Comparison of ENCODE assay signal across 8 cellular contexts in the genomic region with DNA sequence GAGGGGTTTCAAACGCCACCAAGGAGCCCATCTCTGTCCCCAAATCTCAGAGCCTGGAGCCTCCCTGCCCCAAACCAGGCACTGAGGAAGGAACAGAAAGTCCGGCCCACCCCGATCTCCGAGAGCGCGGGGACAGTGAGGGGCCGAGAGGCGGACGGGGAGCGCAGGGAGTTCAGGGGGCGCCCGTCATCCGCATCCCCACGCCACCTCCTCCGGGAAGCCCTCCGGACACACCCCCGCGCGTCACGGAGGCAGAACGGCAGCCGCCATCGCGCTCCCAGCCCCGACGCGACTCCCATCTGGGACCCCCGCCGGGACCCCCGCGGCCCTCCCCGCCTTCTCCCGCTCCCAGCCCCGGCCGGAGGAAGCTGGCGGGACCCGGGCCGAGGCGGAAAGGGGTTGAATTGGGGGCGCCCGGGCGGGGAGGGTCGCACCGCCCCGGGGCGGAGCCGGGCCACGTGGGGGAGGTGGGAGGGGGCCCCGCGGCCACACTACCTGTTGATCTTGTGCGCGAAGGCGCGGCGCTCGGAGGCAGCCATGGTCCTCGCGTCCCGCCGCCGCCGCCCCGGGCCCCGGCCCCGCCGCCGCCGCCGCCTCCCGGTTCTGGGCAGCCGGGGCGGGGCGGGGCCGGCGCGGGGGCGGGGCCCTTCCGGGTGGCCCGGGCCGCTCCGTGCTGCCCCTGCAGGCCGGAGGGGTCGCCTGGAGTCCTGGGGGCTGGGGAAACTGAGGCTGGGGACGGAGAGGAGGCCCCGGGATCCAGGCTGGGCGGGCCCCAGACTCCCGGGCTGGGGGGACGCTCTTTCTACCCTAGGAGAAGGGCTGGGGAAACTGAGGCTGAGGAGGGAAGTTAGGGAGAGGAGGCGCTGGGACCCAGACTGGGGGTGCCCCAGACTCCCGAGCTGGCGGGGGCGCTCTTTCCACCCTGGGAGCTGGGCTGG. TPM values are rescaled to one million over a fixed set of nuclear protein-coding genes. Genes with fewer than 3 reads are reported as not detected.
A peak's percentile ranks its signal among the peaks of the same experiment; 100 is the strongest.
DNase-seq lines count a peak whose midpoint lies in the region; ATAC-seq and TF ChIP-seq lines count a peak whose summit lies in the region.

A gene with protein sequence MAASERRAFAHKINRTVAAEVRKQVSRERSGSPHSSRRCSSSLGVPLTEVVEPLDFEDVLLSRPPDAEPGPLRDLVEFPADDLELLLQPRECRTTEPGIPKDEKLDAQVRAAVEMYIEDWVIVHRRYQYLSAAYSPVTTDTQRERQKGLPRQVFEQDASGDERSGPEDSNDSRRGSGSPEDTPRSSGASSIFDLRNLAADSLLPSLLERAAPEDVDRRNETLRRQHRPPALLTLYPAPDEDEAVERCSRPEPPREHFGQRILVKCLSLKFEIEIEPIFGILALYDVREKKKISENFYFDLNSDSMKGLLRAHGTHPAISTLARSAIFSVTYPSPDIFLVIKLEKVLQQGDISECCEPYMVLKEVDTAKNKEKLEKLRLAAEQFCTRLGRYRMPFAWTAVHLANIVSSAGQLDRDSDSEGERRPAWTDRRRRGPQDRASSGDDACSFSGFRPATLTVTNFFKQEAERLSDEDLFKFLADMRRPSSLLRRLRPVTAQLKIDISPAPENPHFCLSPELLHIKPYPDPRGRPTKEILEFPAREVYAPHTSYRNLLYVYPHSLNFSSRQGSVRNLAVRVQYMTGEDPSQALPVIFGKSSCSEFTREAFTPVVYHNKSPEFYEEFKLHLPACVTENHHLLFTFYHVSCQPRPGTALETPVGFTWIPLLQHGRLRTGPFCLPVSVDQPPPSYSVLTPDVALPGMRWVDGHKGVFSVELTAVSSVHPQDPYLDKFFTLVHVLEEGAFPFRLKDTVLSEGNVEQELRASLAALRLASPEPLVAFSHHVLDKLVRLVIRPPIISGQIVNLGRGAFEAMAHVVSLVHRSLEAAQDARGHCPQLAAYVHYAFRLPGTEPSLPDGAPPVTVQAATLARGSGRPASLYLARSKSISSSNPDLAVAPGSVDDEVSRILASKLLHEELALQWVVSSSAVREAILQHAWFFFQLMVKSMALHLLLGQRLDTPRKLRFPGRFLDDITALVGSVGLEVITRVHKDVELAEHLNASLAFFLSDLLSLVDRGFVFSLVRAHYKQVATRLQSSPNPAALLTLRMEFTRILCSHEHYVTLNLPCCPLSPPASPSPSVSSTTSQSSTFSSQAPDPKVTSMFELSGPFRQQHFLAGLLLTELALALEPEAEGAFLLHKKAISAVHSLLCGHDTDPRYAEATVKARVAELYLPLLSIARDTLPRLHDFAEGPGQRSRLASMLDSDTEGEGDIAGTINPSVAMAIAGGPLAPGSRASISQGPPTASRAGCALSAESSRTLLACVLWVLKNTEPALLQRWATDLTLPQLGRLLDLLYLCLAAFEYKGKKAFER (N-terminal part only) (minus strand): TSS at position 623 of the 938 bp plus-strand sequence. CDS start 84 bp downstream, at position 539.

- in situ Hi-C loops in mammary epithelial cell (cut with MboI; ENCODE audit: low sequenced_read_pairs in 2 of 2), result no loop called here

- no peaks in the 10 kb centered on the region for H3F3A ChIP-seq in OCI-LY1 (ENCODE audit: insufficient read depth, low read length)

- H3K9ac ChIP-seq in OCI-LY1 (ENCODE audit: low read length) (peak within 1 kb of the TSS; percentile 74), mammary epithelial cell (ENCODE audit: insufficient read depth, low read length) (peak within 1 kb of the TSS; percentile 47)

- no CpG with 5 or more reads among the region's 92 CpGs for WGBS in mammary epithelial cell (ENCODE audit: low coverage, missing lambda C conversion rate)

- DNase-seq in mammary epithelial cell (no peak), kidney epithelial cell (ENCODE audit: low read depth) (no peak), NCI-H2227 (lab: John Stamatoyannopoulos, UW; ENCODE audit: unreplicated experiment) (no peak), HCEC 1CT (no peak)
- peak; percentile 15 to 43 for DNase-seq in stimulated activated CD4-positive, alpha-beta T cell treated with anti-CD3 and anti-CD28 coated beads, Interleukin-4, amount 100 ng/mL, for 4 hours

- H4K20me1 ChIP-seq in OCI-LY1 (ENCODE audit: insufficient read depth, low read length), result no peaks in the 10 kb centered on the region
- H4K20me1 ChIP-seq in mammary epithelial cell (ENCODE audit: insufficient read depth, low read length), result no peaks in the 10 kb centered on the region

- H3K9me3 ChIP-seq in OCI-LY1 (ENCODE audit: low read length), result no peaks in the 10 kb centered on the region
- H3K9me3 ChIP-seq in mammary epithelial cell (replicated peaks; ENCODE audit: insufficient read depth, low read length), result no peaks in the 10 kb centered on the region

- no TSS peak for BruUV-seq in mammary epithelial cell (replicated peaks; lab: Mats Ljungman, UMichigan)

- H3K4me1 ChIP-seq in OCI-LY1 (ENCODE audit: insufficient read depth, low read length, severe bottlenecking) (peaks cover 21% of the 10 kb centered on the region), mammary epithelial cell (ENCODE audit: insufficient read depth, low read length) (peaks cover 17% of the 10 kb centered on the region)

- H3K36me3 ChIP-seq in OCI-LY1 (ENCODE audit: insufficient read depth, low read length) (no peaks in the 10 kb centered on the region), mammary epithelial cell (ENCODE audit: insufficient read depth, low read length) (no peaks in the 10 kb centered on the region), kidney epithelial cell (ENCODE audit: control insufficient read depth, insufficient read depth, low read length) (no peaks in the 10 kb centered on the region)

- H2AFZ ChIP-seq in OCI-LY1 (ENCODE audit: low read length) (no peak within 1 kb of the TSS; the same call in 1 of the 2 replicates), mammary epithelial cell (ENCODE audit: low read depth, low read length) (peak within 1 kb of the TSS; percentile 77)

- H3K4me2 ChIP-seq in OCI-LY1 (ENCODE audit: low read length) (peak within 1 kb of the TSS; percentile 94), mammary epithelial cell (ENCODE audit: insufficient read depth, low read depth, low read length) (peak within 1 kb of the TSS; percentile 99)

- no peaks in the 10 kb centered on the region for H3K9me2 ChIP-seq in OCI-LY1 (ENCODE audit: low read depth, low read length)

- CTCF ChIA-PET in mammary epithelial cell (lab: Charles Lee; ENCODE audit: low non-redundant PET), result no interaction called here

- H3K27me3 ChIP-seq in OCI-LY1 (ENCODE audit: insufficient read depth, low read length) (no peaks in the 10 kb centered on the region), mammary epithelial cell (ENCODE audit: insufficient read depth, low read length) (no peaks in the 10 kb centered on the region), kidney epithelial cell (ENCODE audit: control insufficient read depth, insufficient read depth, low read length) (no peaks in the 10 kb centered on the region)

- TF ChIP-seq CTCF in GM12872 (IDR thresholded peaks at IDR 0.05; ENCODE audit: insufficient read depth, low read depth, low read length) (peak; percentile 32; the same call in 1 of the 3 replicates), OCI-LY1 (IDR thresholded peaks at IDR 0.05; ENCODE audit: low read length) (peak; percentile 65), mammary epithelial cell (conservative IDR thresholded peaks at IDR 0.05 in 1 of 2, IDR thresholded peaks at IDR 0.05 in 1 of 2; ENCODE audit: extremely low read depth in 1 of 2, insufficient read depth in 1 of 2, low read depth in 1 of 2, low read length in 2 of 2) (peak; percentile 9 to 50), kidney epithelial cell (IDR thresholded peaks at IDR 0.05; ENCODE audit: insufficient read depth, low read length, poor library complexity, severe bottlenecking) (peak; percentile 52)

- ATAC-seq in GM21825 (IDR thresholded peaks at IDR 0.05; ENCODE audit: unreplicated experiment), result no peak

- intact Hi-C loops in mammary epithelial cell (cut with micrococcal nuclease), result no loop called here

- dilution Hi-C loops in mammary epithelial cell (cut with HindIII; ENCODE audit: low sequenced_read_pairs), result no loop called here

- H3K27ac ChIP-seq in OCI-LY1 (ENCODE audit: low read depth, low read length, poor library complexity, severe bottlenecking) (no peak within 1 kb of the TSS), mammary epithelial cell (ENCODE audit: insufficient read depth, low read depth, low read length) (no peak within 1 kb of the TSS)

- peak within 1 kb of the TSS; percentile 88 for H3K4me3 ChIP-seq in OCI-LY1 (ENCODE audit: low read depth, low read length, poor library complexity, severe bottlenecking)
- H3K4me3 ChIP-seq in mammary epithelial cell (replicated peaks in 1 of 3; ENCODE audit: insufficient read depth in 1 of 3, low read depth in 2 of 3, low read length in 3 of 3), result peak within 1 kb of the TSS; percentile 59 to 80 (median 67)
- peak within 1 kb of the TSS; percentile 58 for H3K4me3 ChIP-seq in kidney epithelial cell (ENCODE audit: low read depth, low read length)

- H3K79me2 ChIP-seq in OCI-LY1 (ENCODE audit: insufficient read depth, low read length), result no peaks in the 10 kb centered on the region
- peaks cover 4% of the 10 kb centered on the region for H3K79me2 ChIP-seq in mammary epithelial cell (ENCODE audit: insufficient read depth, low read length)

RNA-seq across cellular contexts. Expression of the gene that starts here (rescaled TPM):
- 10 to 100 TPM; 22.0 to 53.6 TPM for total RNA-seq in mammary epithelial cell
- 13.5 TPM for polyA plus RNA-seq in mammary epithelial cell
- polyA minus RNA-seq in mammary epithelial cell, result 31.1 TPM
- total RNA-seq in kidney epithelial cell, result 56.8 and 62.9 TPM in 2 replicates

Comparison
In these comparisons a context has a peak if more than half of its experiments do, and no peak if none do; other contexts are left out.
1. DNase-seq: peak in stimulated activated CD4-positive, alpha-beta T cell treated with anti-CD3 and anti-CD28 coated beads, Interleukin-4, amount 100 ng/mL, for 4 hours (2 of 2); none in mammary epithelial cell (single experiment), kidney epithelial cell (single experiment), NCI-H2227 (single experiment) and HCEC 1CT (single experiment).
2. Peak in every context shown above with its lines, with median percentiles within 50 percentile points of each other: CTCF ChIP-seq and H3K4me3 ChIP-seq.